In genomic region chr6:45619994-45620471, GRCh38 we compare ENCODE assay signal across 11 cellular contexts.
A peak's percentile ranks its signal among the peaks of the same experiment; 100 is the strongest.
DNase-seq lines count a peak whose midpoint lies in the region; ATAC-seq, FAIRE-seq and TF ChIP-seq lines count a peak whose summit lies in the region.
"Had no signal": no experiment of that assay in that cellular context is flagged by ENCODE, and none has a peak within 500 bp of the region (broad histone marks: within the 10 kb centered on the region; RNA-seq: fewer than 3 reads in every experiment).

No MANE protein-coding gene starts in this region.

- DNase-seq in activated CD4-positive, CD25-positive, alpha-beta regulatory T cell (lab: John Stamatoyannopoulos, UW): no peak
- DNase-seq in NB4 (ENCODE audit: low read depth) (peak; percentile 61), astrocyte of the hippocampus (ENCODE audit: low read depth, low spot score) (peak; percentile 50), osteoblast (ENCODE audit: insufficient read length, low spot score, missing footprints) (peak; percentile 21), GM13976 (ENCODE audit: low spot score) (no peak), GM12891 (ENCODE audit: insufficient read length, low spot score) (no peak), NCI-H1092 treated with DMSO at 0.1 percent for 48 hours (lab: John Stamatoyannopoulos, UW) (no peak)
- DNase-seq: activated CD8-positive, alpha-beta memory T cell treated with anti-CD3 and anti-CD28 coated beads for 24 hours; NCI-H1694 treated with DMSO at 0.1 percent for 48 hours; small intestine had no signal

- in situ Hi-C loops in GM13976 (cut with MboI; ENCODE audit: low sequenced_read_pairs, unreplicated experiment): no loop called here

- H3K4me3 ChIP-seq in NB4 (ENCODE audit: low read depth, low read length) (no peak overlapping the region), osteoblast (ENCODE audit: insufficient read depth, low read length) (no peak overlapping the region)

- peaks cover 37% of the 10 kb centered on the region for H3K4me1 ChIP-seq in osteoblast (ENCODE audit: insufficient read depth, low read length)

- no peak for TF ChIP-seq POLR2A in NB4 (IDR thresholded peaks at IDR 0.05; ENCODE audit: extremely low read depth, insufficient read length)
- TF ChIP-seq POLR2A in GM12891 (IDR thresholded peaks at IDR 0.05; ENCODE audit: low read depth, low read length): no peak

- H2AFZ ChIP-seq in osteoblast (ENCODE audit: low read length): no peak overlapping the region

- peak overlapping the region; percentile 17 for H3K4me2 ChIP-seq in osteoblast (ENCODE audit: insufficient read depth, low read length)

- ATAC-seq in activated CD4-positive, CD25-positive, alpha-beta regulatory T cell treated with anti-CD3 and anti-CD28 coated beads, Interleukin-2, amount 50 U/mL, for 24 hours: peak; percentile 84 to 85

- no peak for TF ChIP-seq CTCF in NB4 (IDR thresholded peaks at IDR 0.05; ENCODE audit: low read depth, low read length)
- no peak for TF ChIP-seq CTCF in osteoblast (IDR thresholded peaks at IDR 0.05; ENCODE audit: extremely low read depth, low read depth, low read length)
- no peak for TF ChIP-seq CTCF in GM13976 (IDR thresholded peaks at IDR 0.05; ENCODE audit: borderline replicate concordance, control extremely low read depth, extremely low read depth, insufficient read depth, missing control alignments)

- no peaks in the 10 kb centered on the region for H3K9me3 ChIP-seq in osteoblast (ENCODE audit: low read depth, low read length)

- H3K36me3 ChIP-seq in osteoblast (ENCODE audit: insufficient read depth, low read length): no peaks in the 10 kb centered on the region

- H3K27ac ChIP-seq in osteoblast (ENCODE audit: low read depth, low read length): peak overlapping the region; percentile 56

- H4K20me1 ChIP-seq in osteoblast (ENCODE audit: insufficient read depth, low read length): no peaks in the 10 kb centered on the region

- no peak for FAIRE-seq in GM12891 (lab: Jason Lieb, UNC)
- FAIRE-seq: small intestine had no signal

- no peaks in the 10 kb centered on the region for H3K27me3 ChIP-seq in osteoblast (ENCODE audit: insufficient read depth, low read length)

- H3K79me2 ChIP-seq in osteoblast (ENCODE audit: insufficient read depth, low read length): no peaks in the 10 kb centered on the region

TF ChIP-seq in GM12891, 5 proteins besides CTCF, POLR2A, EP300 and RAD21:
- TF ChIP-seq POU2F2 (IDR thresholded peaks at IDR 0.05; ENCODE audit: low read depth, low read length) (no peak), POLR2AphosphoS5 (IDR thresholded peaks at IDR 0.05; ENCODE audit: low read depth, low read length) (no peak), TAF1 (IDR thresholded peaks at IDR 0.05; ENCODE audit: low read depth, low read length) (no peak), PAX5 (IDR thresholded peaks at IDR 0.05; ENCODE audit: insufficient read depth, low read length, severe bottlenecking) (no peak), SPI1 (IDR thresholded peaks at IDR 0.05; ENCODE audit: low read depth, low read length) (no peak)
TF ChIP-seq in GM12891: peak in this region for 0.

Comparison
In these comparisons a context has a peak if more than half of its experiments do, and no peak if none do; other contexts are left out.
1. DNase-seq: peak in NB4 (single experiment), astrocyte of the hippocampus (single experiment) and osteoblast (single experiment); none in activated CD4-positive, CD25-positive, alpha-beta regulatory T cell (0 of 4), GM13976 (single experiment), GM12891 (single experiment) and NCI-H1092 treated with DMSO at 0.1 percent for 48 hours (single experiment).